13 cellular contexts compared by ENCODE assay signal in genomic region chr1:175449306-175449705, GRCh38.
"Had no signal": no experiment of that assay in that cellular context is flagged by ENCODE, and none has a peak within 500 bp of the region (broad histone marks: within the 10 kb centered on the region; RNA-seq: fewer than 3 reads in every experiment).

No MANE protein-coding gene starts in this region.

- H3K9me3 ChIP-seq: body of pancreas, pancreas, spleen had no signal

- H3K36me3 ChIP-seq: pancreas, spleen had no signal

- ATAC-seq: body of pancreas; esophagus mucosa; left ventricle myocardium superior; naive thymus-derived CD8-positive, alpha-beta T cell; pancreas; sciatic nerve had no signal

- H3K27me3 ChIP-seq: body of pancreas, pancreas, spleen had no signal

- DNase-seq: activated CD4-positive, alpha-beta T cell treated with anti-CD3 and anti-CD28 coated beads, Interleukin-2, amount 50 U/mL, for 1 hour; activated CD8-positive, alpha-beta memory T cell treated with anti-CD3 and anti-CD28 coated beads for 24 hours; activated naive CD8-positive, alpha-beta T cell treated with anti-CD3 and anti-CD28 coated beads for 36 hours; amygdala; body of pancreas; caudate nucleus; hippocampal formation; left ventricle myocardium superior; naive thymus-derived CD8-positive, alpha-beta T cell; pancreas; spleen had no signal

- H3K4me1 ChIP-seq: body of pancreas, pancreas, spleen had no signal

- H3K4me3 ChIP-seq: body of pancreas, pancreas, spleen had no signal

- H3K27ac ChIP-seq: body of pancreas, pancreas, spleen had no signal
